Comparison of ENCODE assay signal across 25 cellular contexts in genomic region chr16:74923766-74924460, GRCh38.
DNase-seq lines count a peak whose midpoint lies in the region; ATAC-seq and TF ChIP-seq lines count a peak whose summit lies in the region.
"Had no signal": no experiment of that assay in that cellular context is flagged by ENCODE, and none has a peak within 500 bp of the region (broad histone marks: within the 10 kb centered on the region; RNA-seq: fewer than 3 reads in every experiment).

No MANE protein-coding gene starts in this region.

- H3K27ac ChIP-seq in IMR-90 (ENCODE audit: insufficient read depth, low read length) (no peak overlapping the region), adrenal gland (peak overlapping the region in 4 of 5 donors; percentile 34 to 55 (median 42)), left lung (peak overlapping the region in 1 of 2 donors; percentile 24), sigmoid colon (peak overlapping the region; percentile 35 to 66 (median 48)), brain microvascular endothelial cell (no peak overlapping the region)
- H3K27ac ChIP-seq: BLaER1 treated with 17β-estradiol and CSF1 and Interleukin-3, amounts not matched to agents 10 nM and 100 nM; spleen; tibial artery had no signal

- POLR2A ChIA-PET in IMR-90 (lab: Charles Lee; ENCODE audit: unreplicated experiment): no interaction called here

- H4K8ac ChIP-seq in IMR-90 (ENCODE audit: low read depth in 2 of 2, low read length in 2 of 2): no peak overlapping the region

- no peak overlapping the region for H3K18ac ChIP-seq in IMR-90 (ENCODE audit: low read depth, low read length)

- no peak overlapping the region for H3K56ac ChIP-seq in IMR-90 (ENCODE audit: extremely low read depth, insufficient read depth, low read length)

- no peak for TF ChIP-seq POLR2A in IMR-90 (IDR thresholded peaks at IDR 0.05; ENCODE audit: low read depth, low read length)
- TF ChIP-seq POLR2A in adrenal gland (IDR thresholded peaks at IDR 0.05): no peak
- no peak for TF ChIP-seq POLR2A in sigmoid colon (IDR thresholded peaks at IDR 0.05)

- dilution Hi-C loops in IMR-90 (cut with HindIII; ENCODE audit: low sequenced_read_pairs, unreplicated experiment): no loop called here

- no peak overlapping the region for H3K9ac ChIP-seq in IMR-90 (ENCODE audit: low read depth, low read length)
- H3K9ac ChIP-seq: BLaER1 treated with 17β-estradiol and CSF1 and Interleukin-3, amounts not matched to agents 10 nM and 100 nM had no signal

- H3K79me1 ChIP-seq in IMR-90 (ENCODE audit: low read depth in 1 of 2, low read length in 2 of 2): no peaks in the 10 kb centered on the region

- in situ Hi-C loops in IMR-90 (cut with MboI; ENCODE audit: low sequenced_read_pairs) (no loop called here), brain microvascular endothelial cell (cut with HindIII; ENCODE audit: low pct_ligation_motif_present, low sequenced_read_pairs) (no loop called here)

- no peaks in the 10 kb centered on the region for H3K27me3 ChIP-seq in IMR-90 (ENCODE audit: control insufficient read depth, insufficient read depth, low read length)
- H3K27me3 ChIP-seq in adrenal gland: no peaks in the 10 kb centered on the region
- no peaks in the 10 kb centered on the region for H3K27me3 ChIP-seq in left lung
- H3K27me3 ChIP-seq in sigmoid colon: no peaks in the 10 kb centered on the region
- H3K27me3 ChIP-seq in brain microvascular endothelial cell (replicated peaks): no peaks in the 10 kb centered on the region
- H3K27me3 ChIP-seq: BLaER1 treated with 17β-estradiol and CSF1 and Interleukin-3, amounts not matched to agents 10 nM and 100 nM; heart right ventricle; spleen; tibial artery had no signal

- no TSS peak for BruUV-seq in IMR-90 (replicated peaks; lab: Mats Ljungman, UMichigan)

- H4K20me1 ChIP-seq in IMR-90 (ENCODE audit: insufficient read depth, low read length): no peaks in the 10 kb centered on the region

- intact Hi-C loops in IMR-90 (cut with micrococcal nuclease) (no loop called here), adrenal gland (cut with DNase I) (no loop called here), left lung (cut with DNase I) (no loop called here), sigmoid colon (cut with DNase I) (no loop called here)

- H3K4me1 ChIP-seq in IMR-90 (ENCODE audit: control insufficient read depth, insufficient read depth, low read length): no peaks in the 10 kb centered on the region
- H3K4me1 ChIP-seq in adrenal gland (replicated peaks in 1 of 2): peaks cover 11 to 23% of the 10 kb centered on the region in 2 donors
- peaks cover 0 to 10% of the 10 kb centered on the region in 2 donors for H3K4me1 ChIP-seq in left lung
- peaks cover 0 to 33% (median 29%) of the 10 kb centered on the region in 4 donors for H3K4me1 ChIP-seq in sigmoid colon
- H3K4me1 ChIP-seq: BLaER1 treated with 17β-estradiol and CSF1 and Interleukin-3, amounts not matched to agents 10 nM and 100 nM; spleen; tibial artery had no signal

- H2BK5ac ChIP-seq in IMR-90 (ENCODE audit: low read depth, low read length, poor library complexity, severe bottlenecking): no peak overlapping the region

- no peak for TF ChIP-seq EP300 in sigmoid colon (IDR thresholded peaks at IDR 0.05)

- H3K36me3 ChIP-seq in IMR-90 (ENCODE audit: control insufficient read depth, insufficient read depth, low read length): peaks cover 19% of the 10 kb centered on the region
- H3K36me3 ChIP-seq in adrenal gland (replicated peaks in 1 of 2): peaks cover 0 to 28% of the 10 kb centered on the region in 2 donors
- peaks cover 0 to 56% of the 10 kb centered on the region in 2 donors for H3K36me3 ChIP-seq in left lung
- H3K36me3 ChIP-seq in sigmoid colon: peaks cover 0 to 34% (median 2%) of the 10 kb centered on the region in 4 donors
- H3K36me3 ChIP-seq in brain microvascular endothelial cell (replicated peaks): peaks cover 11% of the 10 kb centered on the region

- H3K4me2 ChIP-seq in IMR-90 (ENCODE audit: low read depth, low read length): no peak overlapping the region
- H3K4me2 ChIP-seq: BLaER1 treated with 17β-estradiol and CSF1 and Interleukin-3, amounts not matched to agents 10 nM and 100 nM had no signal

- 100% methylated on average over 3 of the region's 10 CpGs; no CpG with 5 or more reads in 1 of the 2 experiments for WGBS in IMR-90 (ENCODE audit: extremely low coverage in 2 of 2, insufficient read length in 1 of 2), 2 experiments
- WGBS in adrenal gland, 4 donors: 39 to 53% (median 47%) methylated on average over 10 of the region's 10 CpGs
- WGBS in sigmoid colon, 2 donors: 92 to 94% methylated on average over 10 of the region's 10 CpGs

- H2BK20ac ChIP-seq in IMR-90 (ENCODE audit: low read depth, low read length): no peak overlapping the region

- H3K23ac ChIP-seq in IMR-90 (ENCODE audit: low read depth, low read length): no peak overlapping the region

- no peak for ATAC-seq in IMR-90 (ENCODE audit: low read depth)
- peak; percentile 71 for ATAC-seq in left lung
- no peak for ATAC-seq in HG02973 (IDR thresholded peaks at IDR 0.05; ENCODE audit: unreplicated experiment)
- ATAC-seq: activated naive CD4-positive, alpha-beta T cell treated with anti-CD3 and anti-CD28 coated beads, Interleukin-2, amount 50 U/mL, for 72 hours; effector memory CD8-positive, alpha-beta T cell; mucosa of descending colon; natural killer cell treated with Interleukin-12 subunit alpha and Interleukin-12 subunit beta and Interleukin-15 and Interleukin-18, amount 100 ng/mL, for 72 hours had no signal

- H4K5ac ChIP-seq in IMR-90 (ENCODE audit: low read depth, low read length): no peak overlapping the region

- H2BK120ac ChIP-seq in IMR-90 (ENCODE audit: low read depth, low read length): no peak overlapping the region

- H4K91ac ChIP-seq in IMR-90 (ENCODE audit: insufficient read depth, low read depth, low read length): no peak overlapping the region

- no peak overlapping the region for H3K4ac ChIP-seq in IMR-90 (ENCODE audit: low read depth, low read length)

- no peak overlapping the region for H3K14ac ChIP-seq in IMR-90 (replicated peaks; ENCODE audit: low read depth, low read length)

- H2AK9ac ChIP-seq in IMR-90 (replicated peaks; ENCODE audit: low read depth, low read length, poor library complexity): no peak overlapping the region

- H2BK15ac ChIP-seq in IMR-90 (ENCODE audit: low read depth, low read length): no peak overlapping the region

- H3K9me1 ChIP-seq in IMR-90 (ENCODE audit: insufficient read depth, low read length): 0 out of 2 replicates have a peak, but pooled peaks cover 3% of the 10 kb centered on the region

- TF ChIP-seq RAD21 in IMR-90 (IDR thresholded peaks at IDR 0.05; ENCODE audit: low read length): no peak

- H2AK5ac ChIP-seq in IMR-90 (ENCODE audit: low read depth, low read length): no peak overlapping the region

- TF ChIP-seq CTCF in IMR-90 (conservative IDR thresholded peaks at IDR 0.05; ENCODE audit: low read depth, low read length) (no peak), adrenal gland (IDR thresholded peaks at IDR 0.05) (no peak), left lung (IDR thresholded peaks at IDR 0.05) (no peak), sigmoid colon (IDR thresholded peaks at IDR 0.05) (no peak), brain microvascular endothelial cell (IDR thresholded peaks at IDR 0.05; ENCODE audit: low read depth, low read length, missing control alignments) (no peak), GM10266 (IDR thresholded peaks at IDR 0.05; ENCODE audit: control insufficient read depth, insufficient read depth, low read depth, missing control alignments) (no peak)

- H2AFZ ChIP-seq in IMR-90 (replicated peaks; ENCODE audit: low read length, poor library complexity): no peak overlapping the region

- H3K9me3 ChIP-seq in IMR-90 (ENCODE audit: control insufficient read depth, insufficient read depth, low read length) (no peaks in the 10 kb centered on the region), adrenal gland (replicated peaks in 1 of 3) (no peaks in the 10 kb centered on the region), left lung (no peaks in the 10 kb centered on the region), sigmoid colon (no peaks in the 10 kb centered on the region)
- H3K9me3 ChIP-seq: BLaER1 treated with 17β-estradiol and CSF1 and Interleukin-3, amounts not matched to agents 10 nM and 100 nM; heart right ventricle; mucosa of descending colon; spleen; tibial artery had no signal

- DNase-seq in IMR-90: no peak
- DNase-seq in adrenal gland: peak; percentile 44 to 80 (median 75)
- DNase-seq in left lung: no peak
- DNase-seq in sigmoid colon: no peak
- DNase-seq in brain microvascular endothelial cell: no peak
- no peak for DNase-seq in GM10266 (ENCODE audit: extremely low spot score)
- DNase-seq: activated CD4-positive, alpha-beta T cell treated with anti-CD3 and anti-CD28 coated beads for 48 hours; central memory CD4-positive, alpha-beta T cell; COR-L47; cortex of kidney; effector memory CD8-positive, alpha-beta T cell; foreskin melanocyte; H9; heart right ventricle; mammary epithelial cell; mucosa of descending colon; NCI-H1436 treated with DMSO at 0.1 percent for 48 hours; NCI-H345; spleen; stimulated activated CD4-positive, alpha-beta T cell treated with anti-CD3 and anti-CD28 coated beads, Interleukin-2, amount 100 ng/mL, for 24 hours; tibial artery had no signal

- no peak overlapping the region for H3K4me3 ChIP-seq in IMR-90 (ENCODE audit: insufficient read depth, low read depth, low read length)
- no peak overlapping the region for H3K4me3 ChIP-seq in adrenal gland
- H3K4me3 ChIP-seq in left lung: no peak overlapping the region
- H3K4me3 ChIP-seq in sigmoid colon: no peak overlapping the region
- H3K4me3 ChIP-seq in brain microvascular endothelial cell (ENCODE audit: low read depth, low read length): no peak overlapping the region
- H3K4me3 ChIP-seq: BLaER1 treated with 17β-estradiol and CSF1 and Interleukin-3, amounts not matched to agents 10 nM and 100 nM; heart right ventricle; mucosa of descending colon; spleen; tibial artery had no signal

- CTCF ChIA-PET in IMR-90 (lab: Yijun Ruan, JAX): no interaction called here

TF ChIP-seq in IMR-90, 13 proteins besides CTCF, POLR2A, EP300 and RAD21:
- TF ChIP-seq CHD1 (IDR thresholded peaks at IDR 0.05; ENCODE audit: low read depth, low read length) (no peak), BHLHE40 (IDR thresholded peaks at IDR 0.05; ENCODE audit: low read depth, low read length) (no peak), CEBPB (IDR thresholded peaks at IDR 0.05; ENCODE audit: low read depth, low read length) (peak; percentile 38; the same call in 1 of the 2 replicates)

Comparison
In these comparisons a context has a peak if more than half of its experiments do, and no peak if none do; other contexts are left out.
1. DNase-seq: peak in adrenal gland (7 of 7); none in IMR-90 (single experiment), left lung (0 of 2), sigmoid colon (single experiment), brain microvascular endothelial cell (single experiment) and GM10266 (single experiment).
2. H3K27ac ChIP-seq: peak in adrenal gland (4 of 5) and sigmoid colon (4 of 4); none in IMR-90 (single experiment) and brain microvascular endothelial cell (single experiment).